In genomic region chr18:39648616-39649015, GRCh38 we compare ENCODE assay signal across 26 cellular contexts.
"Had no signal": no experiment of that assay in that cellular context is flagged by ENCODE, and none has a peak within 500 bp of the region (broad histone marks: within the 10 kb centered on the region; RNA-seq: fewer than 3 reads in every experiment).

No MANE protein-coding gene starts in this region.

- ATAC-seq: activated T-cell treated with anti-CD3 and anti-CD28 coated beads, Interleukin-2, amount 50 U/mL, for 4 hours; effector memory CD8-positive, alpha-beta T cell; gastrocnemius medialis; mucosa of descending colon; sciatic nerve; stimulated activated effector memory CD8-positive, alpha-beta T cell treated with anti-CD3 and anti-CD28 coated beads, Interleukin-12 subunit alpha, Interleukin-12 subunit beta, amount 100 ng/mL, for 72 hours had no signal

- H3K4me3 Mint-ChIP-seq: activated naive CD8-positive, alpha-beta T cell; activated T-cell treated with anti-CD3 and anti-CD28 coated beads, Interleukin-2, amount 50 U/mL, for 4 hours; effector memory CD8-positive, alpha-beta T cell; memory B cell; stimulated activated effector memory CD8-positive, alpha-beta T cell treated with anti-CD3 and anti-CD28 coated beads, Interleukin-12 subunit alpha, Interleukin-12 subunit beta, amount 100 ng/mL, for 72 hours had no signal

- H3K9me3 ChIP-seq: colonic mucosa, esophagus squamous epithelium, gastrocnemius medialis, mucosa of descending colon, stomach, suprapubic skin, tibial nerve had no signal

- H3K27ac ChIP-seq: colonic mucosa, gastrocnemius medialis, stomach, suprapubic skin, tibial nerve had no signal

- H3K36me3 ChIP-seq: colonic mucosa, esophagus squamous epithelium, gastrocnemius medialis, stomach, suprapubic skin, tibial nerve had no signal

- H3K4me1 Mint-ChIP-seq: memory B cell; stimulated activated effector memory CD8-positive, alpha-beta T cell treated with anti-CD3 and anti-CD28 coated beads, Interleukin-12 subunit alpha, Interleukin-12 subunit beta, amount 100 ng/mL, for 72 hours had no signal

- H3K4me1 ChIP-seq: colonic mucosa, gastrocnemius medialis, stomach, tibial nerve had no signal

- H3K27ac Mint-ChIP-seq: activated naive CD8-positive, alpha-beta T cell; activated T-helper 2 cell treated with anti-CD3 and anti-CD28 coated beads, Interferon-gamma antibody, Interleukin-2, Interleukin-4, amounts not matched to agents 10 μg/mL and 5 μg/mL and 100 μg/mL, durations not matched to agents 14 hours and 24 hours and 36 hours; effector memory CD8-positive, alpha-beta T cell; memory B cell; stimulated activated effector memory CD8-positive, alpha-beta T cell treated with anti-CD3 and anti-CD28 coated beads, Interleukin-12 subunit alpha, Interleukin-12 subunit beta, amount 100 ng/mL, for 72 hours had no signal

- DNase-seq: activated CD4-positive, alpha-beta T cell treated with anti-CD3 and anti-CD28 coated beads for 4 hours; activated CD4-positive, alpha-beta T cell treated with anti-CD3 and anti-CD28 coated beads, Interleukin-2, amount 50 U/mL, for 48 hours; activated CD4-positive, CD25-positive, alpha-beta regulatory T cell; activated CD8-positive, alpha-beta memory T cell treated with anti-CD3 and anti-CD28 coated beads, Interleukin-2, amount 50 U/mL, for 48 hours; activated naive CD4-positive, alpha-beta T cell; activated T-cell treated with anti-CD3 and anti-CD28 coated beads, Interleukin-2, amount 50 U/mL, for 4 hours; colonic mucosa; effector memory CD8-positive, alpha-beta T cell; esophagus squamous epithelium; gastrocnemius medialis; hippocampal formation; left cardiac atrium; occipital lobe; posterior cingulate gyrus; small intestine; stimulated activated CD4-positive, alpha-beta T cell treated with anti-CD3 and anti-CD28 coated beads, Interleukin-2, amount 100 ng/mL, for 24 hours; stomach had no signal

- H3K4me3 ChIP-seq: colonic mucosa, dorsolateral prefrontal cortex, esophagus squamous epithelium, gastrocnemius medialis, mucosa of descending colon, stomach, suprapubic skin, tibial nerve had no signal

- H3K27me3 ChIP-seq: colonic mucosa, dorsolateral prefrontal cortex, esophagus squamous epithelium, gastrocnemius medialis, stomach, suprapubic skin, tibial nerve had no signal

- H3K27me3 Mint-ChIP-seq: activated naive CD8-positive, alpha-beta T cell; effector memory CD8-positive, alpha-beta T cell; memory B cell had no signal

- H3K9me3 Mint-ChIP-seq: activated T-helper 2 cell treated with anti-CD3 and anti-CD28 coated beads, Interferon-gamma antibody, Interleukin-2, Interleukin-4, amounts not matched to agents 10 μg/mL and 5 μg/mL and 100 μg/mL, durations not matched to agents 14 hours and 24 hours and 36 hours had no signal

- H3K36me3 Mint-ChIP-seq: activated naive CD8-positive, alpha-beta T cell; memory B cell; stimulated activated effector memory CD8-positive, alpha-beta T cell treated with anti-CD3 and anti-CD28 coated beads, Interleukin-12 subunit alpha, Interleukin-12 subunit beta, amount 100 ng/mL, for 72 hours had no signal
